Comparison of ENCODE assay signal across 2 cellular contexts in the genomic region with DNA sequence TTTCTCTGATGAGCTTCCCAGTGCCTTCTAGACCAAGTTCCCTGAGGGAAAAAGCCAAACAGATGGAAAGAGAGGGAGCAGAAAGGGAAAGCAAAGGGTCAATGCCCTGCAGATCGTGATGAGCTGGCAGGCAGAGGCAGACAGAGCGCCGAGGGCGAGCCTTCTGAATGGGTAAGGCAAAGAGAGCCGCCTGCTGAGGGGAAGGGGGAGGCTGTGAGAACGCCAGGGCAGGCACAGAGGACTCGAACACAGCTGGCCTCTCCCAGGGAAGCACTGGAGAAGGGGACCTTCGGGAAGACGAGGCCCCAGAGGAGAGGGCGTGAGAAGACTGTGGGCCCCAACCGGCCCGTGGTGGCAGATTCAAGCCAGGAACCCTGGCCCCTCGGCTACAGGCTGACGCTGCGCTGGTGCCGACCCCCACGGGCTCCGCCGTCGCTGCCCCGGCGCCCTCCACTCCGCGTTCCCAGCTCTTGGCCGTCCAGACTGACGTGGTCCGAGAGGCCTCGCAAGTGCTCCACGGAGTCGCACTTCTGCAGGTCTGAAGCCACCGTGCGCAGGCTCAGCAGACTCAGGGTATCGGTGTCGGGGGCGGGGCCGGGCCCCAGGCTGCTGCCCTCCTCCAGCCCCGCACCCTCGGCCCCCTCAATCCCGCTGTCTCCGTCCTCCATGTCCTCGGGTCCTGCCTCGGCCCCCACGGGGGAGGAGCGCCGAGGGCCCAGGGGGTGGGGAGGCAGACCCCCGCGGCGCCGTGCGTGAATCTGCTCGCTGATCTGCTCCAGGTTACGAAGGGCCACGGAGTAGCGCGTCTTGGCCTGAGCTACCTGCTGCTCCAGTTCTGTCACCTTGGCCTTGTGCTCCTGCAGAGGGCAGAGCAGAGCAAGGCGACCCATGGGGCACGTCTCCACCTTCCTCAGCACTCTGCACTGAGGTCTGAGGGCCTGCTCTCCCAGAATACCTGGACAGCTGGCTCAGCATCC.
TF ChIP-seq lines count a peak whose summit lies in the region.

No MANE protein-coding gene starts in this region.

TF ChIP-seq in GM12878, 131 proteins besides CTCF, POLR2A, EP300 and RAD21:
- no peak for TF ChIP-seq NFXL1 (IDR thresholded peaks at IDR 0.05; ENCODE audit: borderline replicate concordance)
- TF ChIP-seq ESRRA (IDR thresholded peaks at IDR 0.05; ENCODE audit: low read length), result no peak
- no peak for TF ChIP-seq RUNX3 (IDR thresholded peaks at IDR 0.05; ENCODE audit: low read length)
- no peak for TF ChIP-seq PAX8 (IDR thresholded peaks at IDR 0.05)
- TF ChIP-seq, protein P1, sequence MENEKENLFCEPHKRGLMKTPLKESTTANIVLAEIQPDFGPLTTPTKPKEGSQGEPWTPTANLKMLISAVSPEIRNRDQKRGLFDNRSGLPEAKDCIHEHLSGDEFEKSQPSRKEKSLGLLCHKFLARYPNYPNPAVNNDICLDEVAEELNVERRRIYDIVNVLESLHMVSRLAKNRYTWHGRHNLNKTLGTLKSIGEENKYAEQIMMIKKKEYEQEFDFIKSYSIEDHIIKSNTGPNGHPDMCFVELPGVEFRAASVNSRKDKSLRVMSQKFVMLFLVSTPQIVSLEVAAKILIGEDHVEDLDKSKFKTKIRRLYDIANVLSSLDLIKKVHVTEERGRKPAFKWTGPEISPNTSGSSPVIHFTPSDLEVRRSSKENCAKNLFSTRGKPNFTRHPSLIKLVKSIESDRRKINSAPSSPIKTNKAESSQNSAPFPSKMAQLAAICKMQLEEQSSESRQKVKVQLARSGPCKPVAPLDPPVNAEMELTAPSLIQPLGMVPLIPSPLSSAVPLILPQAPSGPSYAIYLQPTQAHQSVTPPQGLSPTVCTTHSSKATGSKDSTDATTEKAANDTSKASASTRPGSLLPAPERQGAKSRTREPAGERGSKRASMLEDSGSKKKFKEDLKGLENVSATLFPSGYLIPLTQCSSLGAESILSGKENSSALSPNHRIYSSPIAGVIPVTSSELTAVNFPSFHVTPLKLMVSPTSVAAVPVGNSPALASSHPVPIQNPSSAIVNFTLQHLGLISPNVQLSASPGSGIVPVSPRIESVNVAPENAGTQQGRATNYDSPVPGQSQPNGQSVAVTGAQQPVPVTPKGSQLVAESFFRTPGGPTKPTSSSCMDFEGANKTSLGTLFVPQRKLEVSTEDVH (IDR thresholded peaks at IDR 0.05; ENCODE audit: low read depth, partially characterized antibody), result no peak
- no peak for TF ChIP-seq ZNF207 (IDR thresholded peaks at IDR 0.05; ENCODE audit: borderline replicate concordance)
- TF ChIP-seq NR2C2 (IDR thresholded peaks at IDR 0.05; ENCODE audit: borderline replicate concordance, control insufficient read depth, insufficient read length, low read depth), result no peak
- no peak for TF ChIP-seq JUND (IDR thresholded peaks at IDR 0.05; ENCODE audit: low read depth, low read length)

TF ChIP-seq in liver, 16 proteins besides CTCF, POLR2A, EP300 and RAD21:
- peak; percentile 80 to 89 for TF ChIP-seq RXRA (IDR thresholded peaks at IDR 0.05)
- TF ChIP-seq, protein P2, sequence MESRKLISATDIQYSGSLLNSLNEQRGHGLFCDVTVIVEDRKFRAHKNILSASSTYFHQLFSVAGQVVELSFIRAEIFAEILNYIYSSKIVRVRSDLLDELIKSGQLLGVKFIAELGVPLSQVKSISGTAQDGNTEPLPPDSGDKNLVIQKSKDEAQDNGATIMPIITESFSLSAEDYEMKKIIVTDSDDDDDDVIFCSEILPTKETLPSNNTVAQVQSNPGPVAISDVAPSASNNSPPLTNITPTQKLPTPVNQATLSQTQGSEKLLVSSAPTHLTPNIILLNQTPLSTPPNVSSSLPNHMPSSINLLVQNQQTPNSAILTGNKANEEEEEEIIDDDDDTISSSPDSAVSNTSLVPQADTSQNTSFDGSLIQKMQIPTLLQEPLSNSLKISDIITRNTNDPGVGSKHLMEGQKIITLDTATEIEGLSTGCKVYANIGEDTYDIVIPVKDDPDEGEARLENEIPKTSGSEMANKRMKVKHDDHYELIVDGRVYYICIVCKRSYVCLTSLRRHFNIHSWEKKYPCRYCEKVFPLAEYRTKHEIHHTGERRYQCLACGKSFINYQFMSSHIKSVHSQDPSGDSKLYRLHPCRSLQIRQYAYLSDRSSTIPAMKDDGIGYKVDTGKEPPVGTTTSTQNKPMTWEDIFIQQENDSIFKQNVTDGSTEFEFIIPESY (IDR thresholded peaks at IDR 0.05), result no peak
